22 cellular contexts compared by ENCODE assay signal in genomic region chr7:91812388-91812787, GRCh38.
"Had no signal": no experiment of that assay in that cellular context is flagged by ENCODE, and none has a peak within 500 bp of the region (broad histone marks: within the 10 kb centered on the region; RNA-seq: fewer than 3 reads in every experiment).

No MANE protein-coding gene starts in this region.

- H3K4me3 ChIP-seq: cardiac muscle cell, lung, thyroid gland had no signal

- ATAC-seq: activated CD8-positive, alpha-beta memory T cell treated with anti-CD3 and anti-CD28 coated beads, Interleukin-2, amount 10 ng/mL, durations not matched to agents 7 days and 5 days; activated CD8-positive, alpha-beta T cell treated with anti-CD3 and anti-CD28 coated beads for 36 hours; activated naive CD8-positive, alpha-beta T cell treated with anti-CD3 and anti-CD28 coated beads, Interleukin-2, amount 50 U/mL, for 24 hours; foreskin keratinocyte; right cardiac atrium; T-helper 17 cell had no signal

- H3K4me1 ChIP-seq: foreskin keratinocyte, parathyroid adenoma, thyroid gland had no signal

- H3K36me3 ChIP-seq: cardiac muscle cell, thyroid gland had no signal

- DNase-seq: activated CD4-positive, alpha-beta T cell treated with anti-CD3 and anti-CD28 coated beads, Interleukin-2, amount 10 ng/mL, durations not matched to agents 24 days and 14 days; activated CD8-positive, alpha-beta memory T cell treated with anti-CD3 and anti-CD28 coated beads, Interleukin-2, amount 10 ng/mL, durations not matched to agents 7 days and 5 days; activated CD8-positive, alpha-beta T cell treated with anti-CD3 and anti-CD28 coated beads for 36 hours; activated gamma-delta T cell; activated naive CD4-positive, alpha-beta T cell treated with anti-CD3 and anti-CD28 coated beads, Interleukin-2, amount 50 U/mL, for 16 hours; activated naive CD8-positive, alpha-beta T cell treated with anti-CD3 and anti-CD28 coated beads, Interleukin-2, amount 50 U/mL, for 24 hours; activated T-cell treated with anti-CD3 and anti-CD28 coated beads for 4 hours; effector CD4-positive, alpha-beta T cell; erythroblast; foreskin keratinocyte; kidney; midbrain; nephron progenitor cell; right cardiac atrium; stimulated activated CD4-positive, alpha-beta T cell treated with anti-CD3 and anti-CD28 coated beads, Interleukin-12 subunit alpha, Interleukin-12 subunit beta, amount 100 ng/mL, for 4 hours; stimulated activated CD4-positive, alpha-beta T cell treated with anti-CD3 and anti-CD28 coated beads, Interleukin-4, amount 100 ng/mL, for 4 hours; substantia nigra; T-helper 17 cell; thyroid gland had no signal

- H2AFZ ChIP-seq: parathyroid adenoma had no signal

- H3K27ac ChIP-seq: cardiac muscle cell, foreskin keratinocyte, parathyroid adenoma, thyroid gland had no signal

- H3K27me3 ChIP-seq: cardiac muscle cell, thyroid gland had no signal

- H3K79me2 ChIP-seq: parathyroid adenoma had no signal

- H3K9ac ChIP-seq: parathyroid adenoma had no signal

- H3K9me3 ChIP-seq: thyroid gland had no signal
